Comparison of ENCODE assay signal across 9 cellular contexts in genomic region chr4:1427010-1427409, GRCh38. TPM values are rescaled to one million over a fixed set of nuclear protein-coding genes. Genes with fewer than 3 reads are reported as not detected.
"Had no signal": no experiment of that assay in that cellular context is flagged by ENCODE, and none has a peak within 500 bp of the region (broad histone marks: within the 10 kb centered on the region; RNA-seq: fewer than 3 reads in every experiment).

No MANE protein-coding gene starts in this region.

- H3K4me3 ChIP-seq: K562 had no signal

- DNase-seq: IMR-90, KBM-7, KG1 had no signal

- ATAC-seq: HepG2, K562 had no signal

- H3K27ac ChIP-seq: HL-60 had no signal

RNA-seq across cellular contexts. Expression of gene NKX1-1, which starts 20.8 kb away (rescaled TPM):
- total RNA-seq: HepG2, HT-29, HT1080, IMR-90, K562 had no signal
- polyA plus RNA-seq: HepG2, IgD-negative memory B cell, IMR-90, K562 had no signal
